In the genomic region with DNA sequence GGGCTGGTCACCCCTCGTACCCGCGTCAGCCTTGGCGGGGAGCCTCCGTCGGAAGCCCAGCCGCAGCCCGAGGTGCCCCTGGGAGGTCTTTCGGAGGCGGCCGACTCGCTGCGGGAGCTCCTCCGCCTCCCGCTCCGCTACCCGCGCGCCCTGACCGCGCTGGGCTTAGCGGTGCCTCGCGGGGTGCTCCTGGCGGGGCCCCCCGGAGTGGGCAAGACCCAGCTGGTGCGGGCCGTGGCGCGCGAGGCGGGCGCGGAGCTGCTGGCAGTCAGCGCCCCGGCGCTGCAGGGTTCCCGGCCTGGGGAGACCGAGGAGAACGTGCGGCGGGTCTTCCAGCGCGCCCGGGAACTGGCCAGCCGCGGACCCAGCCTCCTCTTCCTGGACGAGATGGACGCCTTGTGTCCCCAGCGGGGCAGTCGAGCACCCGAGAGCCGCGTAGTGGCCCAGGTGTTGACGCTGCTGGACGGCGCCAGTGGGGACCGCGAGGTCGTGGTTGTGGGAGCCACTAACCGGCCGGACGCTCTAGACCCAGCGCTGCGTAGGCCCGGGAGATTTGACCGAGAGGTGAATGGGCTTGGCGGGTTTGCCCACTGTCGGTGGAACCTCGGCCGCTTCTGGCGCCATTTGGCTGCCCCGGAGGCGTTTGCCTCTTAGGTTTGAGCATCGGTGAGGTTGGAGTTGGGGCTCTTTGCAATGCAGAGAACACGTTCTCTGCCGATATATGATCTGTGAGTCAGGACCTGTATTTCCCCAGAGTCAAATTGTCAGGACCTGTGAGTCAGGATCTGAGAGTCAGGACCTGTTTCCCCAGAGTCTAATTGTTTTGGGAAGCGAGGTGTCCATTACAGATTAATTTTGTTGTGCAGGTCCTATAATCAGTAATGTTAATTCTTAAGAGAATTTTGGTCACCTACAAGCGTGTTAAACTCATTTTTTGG, we compare ENCODE assay signal across 8 cellular contexts. TPM values are rescaled to one million over a fixed set of nuclear protein-coding genes. Genes with fewer than 3 reads are reported as not detected.
DNase-seq lines count a peak whose midpoint lies in the region; ATAC-seq and TF ChIP-seq lines count a peak whose summit lies in the region.

No MANE protein-coding gene starts in this region.

- peak; percentile 17 for ATAC-seq in activated CD8-positive, alpha-beta memory T cell treated with anti-CD3 and anti-CD28 coated beads, Interleukin-2, amount 10 ng/mL, durations not matched to agents 7 days and 5 days
- peak; percentile 4 to 8 (median 5) for ATAC-seq in natural killer cell

- peak overlapping the region; percentile 91 to 95 for H3K4me3 Mint-ChIP-seq in H9
- peak overlapping the region; percentile 87 for H3K4me3 Mint-ChIP-seq in activated CD8-positive, alpha-beta memory T cell treated with anti-CD3 and anti-CD28 coated beads, Interleukin-2, amount 10 ng/mL, durations not matched to agents 7 days and 5 days
- peak overlapping the region; percentile 91 for H3K4me3 Mint-ChIP-seq in natural killer cell

- H3K9me3 Mint-ChIP-seq in H9 (no peaks in the 10 kb centered on the region), natural killer cell (no peaks in the 10 kb centered on the region)
- no peaks in the 10 kb centered on the region for H3K9me3 Mint-ChIP-seq in activated CD8-positive, alpha-beta memory T cell treated with anti-CD3 and anti-CD28 coated beads, Interleukin-2, amount 10 ng/mL, durations not matched to agents 7 days and 5 days (ENCODE audit: low read depth)

- intact Hi-C loops in esophagus muscularis mucosa (cut with DNase I) (loop anchor here (5.0 kb wide), 1 partner anchor 96 kb away; no protein-coding TSS in a partner anchor), natural killer cell (cut with micrococcal nuclease) (loop anchor here (1.0 to 2.0 kb wide), 4 partner anchors 56 to 202 kb away; partner anchors contain the start of gene BLOC1S6), transverse colon (cut with DNase I; ENCODE audit: low total_unique reads) (loop anchor here (2.0 kb wide), 1 partner anchor 24 kb away; the partner anchor contains the start of gene GATM)

- H3K9me3 ChIP-seq in H9 (ENCODE audit: control insufficient read depth, low read depth, low read length) (no peaks in the 10 kb centered on the region), esophagus muscularis mucosa (no peaks in the 10 kb centered on the region), transverse colon (no peaks in the 10 kb centered on the region)

- H4K91ac ChIP-seq in H9 (ENCODE audit: insufficient read length, low read depth, low read length) = no peak overlapping the region

- H4K8ac ChIP-seq in H9 (replicated peaks; ENCODE audit: insufficient read length, low read depth, low read length) = no peak overlapping the region

- DNase-seq in H9 = no peak
- DNase-seq in LoVo (ENCODE audit: low spot score) = peak; percentile 28
- DNase-seq in activated CD8-positive, alpha-beta memory T cell treated with anti-CD3 and anti-CD28 coated beads, Interleukin-2, amount 10 ng/mL, durations not matched to agents 7 days and 5 days = peak; percentile 47
- DNase-seq in esophagus muscularis mucosa (ENCODE audit: extremely low spot score) = no peak
- peak; percentile 33 for DNase-seq in natural killer cell
- DNase-seq in transverse colon = peak; percentile 48
- no peak for DNase-seq in occipital lobe (lab: John Stamatoyannopoulos, UW)

- H3K9ac ChIP-seq in H9 (ENCODE audit: extremely low read depth, insufficient read length, low read length) = peak overlapping the region; percentile 70

- H2BK120ac ChIP-seq in H9 (ENCODE audit: low read depth, low read length, poor library complexity, severe bottlenecking) = no peak overlapping the region

- peaks cover 14 to 17% of the 10 kb centered on the region in 2 experiments; a peak in 3 of 4 replicates for H3K4me1 Mint-ChIP-seq in H9
- H3K4me1 Mint-ChIP-seq in activated CD8-positive, alpha-beta memory T cell treated with anti-CD3 and anti-CD28 coated beads, Interleukin-2, amount 10 ng/mL, durations not matched to agents 7 days and 5 days = peaks cover 38% of the 10 kb centered on the region
- H3K4me1 Mint-ChIP-seq in natural killer cell = peaks cover 21 to 25% of the 10 kb centered on the region in 2 donors

- H4K5ac ChIP-seq in H9 (ENCODE audit: insufficient read length, low read depth, low read length) = no peak overlapping the region

- no peaks in the 10 kb centered on the region for H3K79me1 ChIP-seq in H9 (ENCODE audit: insufficient read depth, low read depth, low read length, poor library complexity, severe bottlenecking)

- H3K36me3 Mint-ChIP-seq in H9 (ENCODE audit: insufficient read depth in 1 of 3, low read depth in 3 of 3) (peaks cover 5 to 32% (median 29%) of the 10 kb centered on the region in 3 experiments; a peak in 6 of 7 replicates), natural killer cell (peaks cover 8% of the 10 kb centered on the region)
- H3K36me3 Mint-ChIP-seq in activated CD8-positive, alpha-beta memory T cell treated with anti-CD3 and anti-CD28 coated beads, Interleukin-2, amount 10 ng/mL, durations not matched to agents 7 days and 5 days = peaks cover 18% of the 10 kb centered on the region

- H3K18ac ChIP-seq in H9 (ENCODE audit: insufficient read length, low read depth, low read length) = peak overlapping the region; percentile 77

- H3K56ac ChIP-seq in H9 (ENCODE audit: insufficient read length, low read depth, low read length) = no peak overlapping the region

- H2BK12ac ChIP-seq in H9 (ENCODE audit: insufficient read length, low read depth, low read length) = no peak overlapping the region

- no peak overlapping the region for H2BK5ac ChIP-seq in H9 (ENCODE audit: insufficient read length, low read length)

- peaks cover 5% of the 10 kb centered on the region for H3K27me3 Mint-ChIP-seq in H9 (ENCODE audit: low read depth)
- no peaks in the 10 kb centered on the region for H3K27me3 Mint-ChIP-seq in activated CD8-positive, alpha-beta memory T cell treated with anti-CD3 and anti-CD28 coated beads, Interleukin-2, amount 10 ng/mL, durations not matched to agents 7 days and 5 days
- no peaks in the 10 kb centered on the region for H3K27me3 Mint-ChIP-seq in natural killer cell (ENCODE audit: low read depth in 2 of 2)

- H3K4ac ChIP-seq in H9 (ENCODE audit: low read depth, low read length) = no peak overlapping the region

- no peaks in the 10 kb centered on the region for H3K4me1 ChIP-seq in H9 (ENCODE audit: insufficient read depth, low read length)
- H3K4me1 ChIP-seq in esophagus muscularis mucosa = peaks cover 16 to 44% (median 33%) of the 10 kb centered on the region in 4 donors
- H3K4me1 ChIP-seq in transverse colon = peaks cover 7 to 33% (median 22%) of the 10 kb centered on the region in 4 donors

- no peak overlapping the region for H3K27ac ChIP-seq in H9 (ENCODE audit: insufficient read length, low read depth, low read length)
- peak overlapping the region; percentile 91 to 95 (median 94) for H3K27ac ChIP-seq in esophagus muscularis mucosa (replicated peaks in 1 of 4)
- peak overlapping the region; percentile 95 to 98 (median 96) for H3K27ac ChIP-seq in transverse colon

- no peak overlapping the region for H2BK20ac ChIP-seq in H9 (ENCODE audit: low read depth, low read length, poor library complexity, severe bottlenecking)

- no peaks in the 10 kb centered on the region for H4K20me1 ChIP-seq in H9 (ENCODE audit: control insufficient read depth, insufficient read depth, insufficient read length)

- H2AFZ ChIP-seq in H9 (ENCODE audit: low read length) = no peak overlapping the region

- TF ChIP-seq POLR2A in esophagus muscularis mucosa (IDR thresholded peaks at IDR 0.05; ENCODE audit: low read depth) = no peak
- no peak for TF ChIP-seq POLR2A in transverse colon (IDR thresholded peaks at IDR 0.05)

- H3K23me2 ChIP-seq in H9 (ENCODE audit: insufficient read length, low read depth, low read length, poor library complexity, severe bottlenecking) = peaks cover 9% of the 10 kb centered on the region

- H3K79me2 ChIP-seq in H9 (ENCODE audit: insufficient read depth, low read length) = peaks cover 9% of the 10 kb centered on the region; the same call in 1 of the 2 replicates

- TF ChIP-seq EP300 in esophagus muscularis mucosa (IDR thresholded peaks at IDR 0.05) (no peak), transverse colon (IDR thresholded peaks at IDR 0.05; ENCODE audit: low read depth) (no peak)

- no peak overlapping the region for H3K23ac ChIP-seq in H9 (ENCODE audit: insufficient read length, low read depth, low read length)

- H2BK15ac ChIP-seq in H9 (ENCODE audit: low read depth, low read length) = no peak overlapping the region

- peaks cover 8 to 34% (median 28%) of the 10 kb centered on the region in 4 donors for H3K36me3 ChIP-seq in esophagus muscularis mucosa
- peaks cover 0 to 21% (median 9%) of the 10 kb centered on the region in 4 donors for H3K36me3 ChIP-seq in transverse colon

- H3K27ac Mint-ChIP-seq in H9 = peak overlapping the region in 1 of 3 experiments; percentile 64; a peak in 2 of 7 replicates
- H3K27ac Mint-ChIP-seq in activated CD8-positive, alpha-beta memory T cell treated with anti-CD3 and anti-CD28 coated beads, Interleukin-2, amount 10 ng/mL, durations not matched to agents 7 days and 5 days = peak overlapping the region; percentile 81
- peak overlapping the region; percentile 78 to 92 for H3K27ac Mint-ChIP-seq in natural killer cell

- CTCF ChIA-PET in activated CD8-positive, alpha-beta memory T cell treated with anti-CD3 and anti-CD28 coated beads, Interleukin-2, amount 10 ng/mL, durations not matched to agents 7 days and 5 days (lab: Charles Lee) = interaction anchor here (1.0 to 4.3 kb wide), 21 partner anchors 8 to 285 kb away, joined by 3 to 40 read pairs (median 6); partner anchors contain the start of genes BLOC1S6 and GATM

- peak overlapping the region; percentile 79 for H3K4me2 ChIP-seq in H9 (ENCODE audit: insufficient read depth, insufficient read length, low read length)

- H3K27me3 ChIP-seq in H9 (ENCODE audit: insufficient read depth, low read length) (no peaks in the 10 kb centered on the region), esophagus muscularis mucosa (no peaks in the 10 kb centered on the region), transverse colon (no peaks in the 10 kb centered on the region)

- in situ Hi-C loops in transverse colon (cut with MboI; ENCODE audit: low pct_ligation_motif_present in 1 of 4, low pct_unique_long_range_greater_than_20kb in 1 of 4, low sequenced_read_pairs in 3 of 4) = no loop called here

- peak overlapping the region; percentile 100 for H3K4me3 ChIP-seq in GM12875 (ENCODE audit: low read depth, low read length)
- peak overlapping the region; percentile 77 to 99 (median 92) for H3K4me3 ChIP-seq in esophagus muscularis mucosa
- H3K4me3 ChIP-seq in transverse colon = peak overlapping the region; percentile 79 to 90 (median 84)

- no peak overlapping the region for H2AK5ac ChIP-seq in H9 (ENCODE audit: insufficient read length, low read length)

- no CpG with 5 or more reads among the region's 79 CpGs for WGBS in H9 (ENCODE audit: extremely low coverage, insufficient read length, low lambda C conversion rate)
- 4% methylated on average over 11 of the region's 79 CpGs for WGBS in esophagus muscularis mucosa
- WGBS in transverse colon (ENCODE audit: low coverage in 1 of 2), 2 donors = 1 to 20% methylated on average over 1 to 18 of the region's 79 CpGs

- TF ChIP-seq CTCF in GM12875 (IDR thresholded peaks at IDR 0.05; ENCODE audit: borderline replicate concordance, insufficient read depth, low read depth, low read length) (no peak), H9 (conservative IDR thresholded peaks at IDR 0.05) (no peak), esophagus muscularis mucosa (IDR thresholded peaks at IDR 0.05) (no peak), natural killer cell (IDR thresholded peaks at IDR 0.05) (no peak), transverse colon (IDR thresholded peaks at IDR 0.05) (no peak)

- H3T11ph ChIP-seq in H9 (ENCODE audit: low read length) = no peak overlapping the region

- H3K14ac ChIP-seq in H9 (ENCODE audit: insufficient read depth, low read length) = peak overlapping the region; percentile 67

RNA-seq across cellular contexts. Expression of gene GATM, which starts 24.9 kb away (rescaled TPM):
- total RNA-seq in H9 (2021) = 9.0 and 10.7 TPM in 2 replicates
- total RNA-seq in activated CD8-positive, alpha-beta memory T cell treated with anti-CD3 and anti-CD28 coated beads, Interleukin-2, amount 10 ng/mL, durations not matched to agents 7 days and 5 days = 1 to 10 TPM; 2.0 to 2.7 TPM
- total RNA-seq in esophagus muscularis mucosa = 10 to 100 TPM; 21.7 to 34.2 (median 24.4) TPM
- 1 to 10 TPM; 1.3 to 2.1 (median 2.0) TPM for total RNA-seq in natural killer cell
- total RNA-seq in transverse colon = 10 to 100 TPM; 15.9 to 96.9 (median 18.6) TPM
- 150 TPM for total RNA-seq in occipital lobe

Comparison
In these comparisons a context has a peak if more than half of its experiments do, and no peak if none do; other contexts are left out.
1. DNase-seq: peak in LoVo (single experiment), activated CD8-positive, alpha-beta memory T cell treated with anti-CD3 and anti-CD28 coated beads, Interleukin-2, amount 10 ng/mL, durations not matched to agents 7 days and 5 days (single experiment), natural killer cell (single experiment) and transverse colon (single experiment); none in H9 (single experiment), esophagus muscularis mucosa (single experiment) and occipital lobe (single experiment).
2. Peak in every context shown above with its lines, with median percentiles within 50 percentile points of each other: H3K4me3 ChIP-seq and H3K4me3 Mint-ChIP-seq.